ENCODE assay signal across 12 cellular contexts in the genomic region with DNA sequence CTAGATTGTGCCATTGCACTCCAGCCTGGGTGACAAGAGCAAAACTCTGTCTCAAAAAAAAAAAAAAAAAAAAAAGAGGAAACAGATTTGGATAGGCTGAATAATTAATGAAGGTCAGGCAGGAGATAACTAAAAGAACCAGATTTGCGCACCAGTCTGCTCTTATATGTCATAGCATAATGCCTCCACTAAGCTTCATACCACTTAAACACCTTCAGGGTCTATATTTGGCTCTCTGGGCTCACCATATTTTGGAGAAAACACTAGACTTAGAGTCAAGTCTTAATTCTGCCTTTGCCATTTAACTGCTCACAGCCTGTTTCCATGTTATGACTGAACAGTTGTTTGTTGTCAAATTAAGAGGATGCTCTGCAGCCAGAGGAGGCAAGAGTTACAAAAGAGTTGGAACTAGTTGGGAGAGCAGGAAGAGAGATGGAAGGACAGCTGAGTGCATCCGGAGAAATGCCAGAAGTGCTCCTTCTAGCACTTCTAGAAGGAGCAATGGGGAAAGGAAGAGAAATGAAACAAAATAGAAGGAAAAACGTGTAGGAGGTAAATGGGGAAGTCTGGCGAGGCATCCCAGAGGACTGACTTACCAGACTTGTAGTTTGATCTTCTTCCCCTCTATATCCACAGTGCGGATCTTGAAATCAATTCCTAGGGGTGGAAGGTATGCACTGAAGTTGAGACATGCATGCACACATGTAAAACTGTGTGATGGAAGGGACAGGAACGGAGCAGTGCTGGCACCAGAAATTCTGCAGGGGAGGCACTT. TPM values are rescaled to one million over a fixed set of nuclear protein-coding genes. Genes with fewer than 3 reads are reported as not detected.
DNase-seq lines count a peak whose midpoint lies in the region; ATAC-seq and TF ChIP-seq lines count a peak whose summit lies in the region.
"Had no signal": no experiment of that assay in that cellular context is flagged by ENCODE, and none has a peak within 500 bp of the region (broad histone marks: within the 10 kb centered on the region; RNA-seq: fewer than 3 reads in every experiment).

No MANE protein-coding gene starts in this region.

- peak overlapping the region; percentile 74 for H3K4me3 ChIP-seq in left ventricle myocardium inferior
- H3K4me3 ChIP-seq in mesodermal cell (ENCODE audit: extremely low read depth, insufficient read depth, low read length, poor library complexity, severe bottlenecking) = peak overlapping the region; percentile 69
- H3K4me3 ChIP-seq in upper lobe of left lung = peak overlapping the region in 3 of 4 donors; percentile 58 to 64 (median 58)

- no TSS peak for BruUV-seq in MCF 10A (replicated peaks; lab: Mats Ljungman, UMichigan)

- 87 to 95% methylated on average over 2 to 3 of the region's 6 CpGs for WGBS in mesodermal cell (ENCODE audit: insufficient coverage in 2 of 2), 2 experiments
- 61 to 67% methylated on average over 6 of the region's 6 CpGs for WGBS in upper lobe of left lung, 2 donors

- POLR2A ChIA-PET in MCF 10A (lab: Yijun Ruan, JAX) = interaction anchor here (0.6 to 13.2 kb wide), 14 partner anchors 9 to 350 kb away, joined by 3 to 358 read pairs (median 14); a partner anchor contains a TSS

- no peak for TF ChIP-seq POLR2A in upper lobe of left lung (IDR thresholded peaks at IDR 0.05)

- no peak for TF ChIP-seq EP300 in upper lobe of left lung (IDR thresholded peaks at IDR 0.05)

- ATAC-seq in left ventricle myocardium superior (no peak), upper lobe of left lung (ENCODE audit: low FRiP score in 2 of 2) (no peak), GM21515 (IDR thresholded peaks at IDR 0.05; ENCODE audit: unreplicated experiment) (no peak)
- ATAC-seq: CD8-positive, alpha-beta T cell had no signal

- intact Hi-C loops in left ventricle myocardium inferior (cut with micrococcal nuclease) = loop anchor here (10.0 kb wide), 2 partner anchors 190 to 310 kb away; a partner anchor contains a TSS
- intact Hi-C loops in left ventricle myocardium superior (cut with micrococcal nuclease) = no loop called here
- intact Hi-C loops in MCF 10A (cut with micrococcal nuclease) = no loop called here

- H3K27me3 Mint-ChIP-seq in MCF 10A (ENCODE audit: insufficient read depth, unreplicated experiment) = no peaks in the 10 kb centered on the region

- H3K36me3 ChIP-seq in left ventricle myocardium inferior (peaks cover 12% of the 10 kb centered on the region), mesodermal cell (ENCODE audit: control insufficient read depth, insufficient read depth, low read length) (peaks cover 48% of the 10 kb centered on the region), upper lobe of left lung (peaks cover 0 to 24% (median 6%) of the 10 kb centered on the region in 4 donors)

- H3K4me1 Mint-ChIP-seq in MCF 10A (ENCODE audit: insufficient read depth, unreplicated experiment) = peaks cover 25% of the 10 kb centered on the region

- CTCF ChIA-PET in MCF 10A (lab: Yijun Ruan, JAX) = interaction anchor here (0.5 to 7.8 kb wide), 11 partner anchors 17 to 580 kb away, joined by 3 to 80 read pairs (median 3); a partner anchor contains a TSS

- H3K4me3 Mint-ChIP-seq in MCF 10A (ENCODE audit: unreplicated experiment) = peak overlapping the region; percentile 14
- H3K4me3 Mint-ChIP-seq: CD8-positive, alpha-beta T cell had no signal

- H3K27ac ChIP-seq in left ventricle myocardium inferior (replicated peaks) = peak overlapping the region; percentile 91
- H3K27ac ChIP-seq in mesodermal cell (ENCODE audit: low read depth, low read length, severe bottlenecking) = no peak overlapping the region
- H3K27ac ChIP-seq in upper lobe of left lung = peak overlapping the region in 3 of 4 donors; percentile 89 to 90 (median 89)

- no peak overlapping the region for H3K27ac Mint-ChIP-seq in MCF 10A (ENCODE audit: low read depth, unreplicated experiment)
- H3K27ac Mint-ChIP-seq: CD8-positive, alpha-beta T cell had no signal

- DNase-seq in left ventricle myocardium inferior (no peak), left ventricle myocardium superior (no peak), MCF 10A (ENCODE audit: unreplicated experiment) (no peak), upper lobe of left lung (no peak), DMS53 treated with DMSO at 0.1 percent for 48 hours (lab: John Stamatoyannopoulos, UW; ENCODE audit: unreplicated experiment) (no peak), superior temporal gyrus (ENCODE audit: extremely low spot score) (no peak)
- DNase-seq: CD8-positive, alpha-beta T cell; cerebellar nuclear complex; NCI-H2107 had no signal

- TF ChIP-seq CTCF in left ventricle myocardium inferior (IDR thresholded peaks at IDR 0.05; ENCODE audit: borderline replicate concordance) (no peak), MCF 10A (IDR thresholded peaks at IDR 0.05; ENCODE audit: unreplicated experiment) (no peak), upper lobe of left lung (IDR thresholded peaks at IDR 0.05) (no peak)

- H3K27me3 ChIP-seq in left ventricle myocardium inferior (ENCODE audit: low read depth) = no peaks in the 10 kb centered on the region
- H3K27me3 ChIP-seq in upper lobe of left lung = no peaks in the 10 kb centered on the region
- H3K27me3 ChIP-seq: SJSA1 had no signal

- H3K9me3 Mint-ChIP-seq in MCF 10A (ENCODE audit: unreplicated experiment) = no peaks in the 10 kb centered on the region
- H3K9me3 Mint-ChIP-seq: CD8-positive, alpha-beta T cell had no signal

- peaks cover 32% of the 10 kb centered on the region for H3K4me1 ChIP-seq in left ventricle myocardium inferior
- H3K4me1 ChIP-seq in mesodermal cell (ENCODE audit: control insufficient read depth, insufficient read depth, low read length, poor library complexity, severe bottlenecking) = peaks cover 10% of the 10 kb centered on the region
- H3K4me1 ChIP-seq in upper lobe of left lung = peaks cover 16 to 28% (median 25%) of the 10 kb centered on the region in 4 donors

- H3K36me3 Mint-ChIP-seq in MCF 10A (ENCODE audit: insufficient read depth, unreplicated experiment) = peaks cover 22% of the 10 kb centered on the region
- H3K36me3 Mint-ChIP-seq: CD8-positive, alpha-beta T cell had no signal

- H3K9me3 ChIP-seq in left ventricle myocardium inferior (replicated peaks) = no peaks in the 10 kb centered on the region
- H3K9me3 ChIP-seq in mesodermal cell (ENCODE audit: control insufficient read depth, low read length) = no peaks in the 10 kb centered on the region
- H3K9me3 ChIP-seq in upper lobe of left lung = no peaks in the 10 kb centered on the region
- H3K9me3 ChIP-seq: SJSA1 had no signal

RNA-seq across cellular contexts. Expression of a gene that starts 1.8 kb away (rescaled TPM):
- total RNA-seq in left ventricle myocardium inferior = 59.3 TPM
- total RNA-seq in left ventricle myocardium superior = 55.1 TPM
- total RNA-seq in MCF 10A (2022) = 63.1 and 71.6 TPM in 2 replicates
- polyA plus RNA-seq in mesodermal cell (2013, experiment 1 of 2) = 184 TPM
- polyA plus RNA-seq in mesodermal cell (2013, experiment 2 of 2) = 169 TPM
- 100 to 1,000 TPM in 2 of 6 donors, 10 to 100 TPM in 4; 33.9 to 116 (median 56.6) TPM for total RNA-seq in upper lobe of left lung

RNA-seq across cellular contexts. Expression of a gene that starts 6.2 kb away (rescaled TPM):
- total RNA-seq in left ventricle myocardium inferior (1,061 TPM), left ventricle myocardium superior (917 TPM), MCF 10A (2022) (3,026 and 3,064 TPM in 2 replicates), upper lobe of left lung (1,000 to 10,000 TPM in 5 of 6 donors, 100 to 1,000 TPM in 1; 551 to 2,666 (median 1,424) TPM)
- polyA plus RNA-seq in mesodermal cell (2013, experiment 1 of 2) = 7,748 TPM
- 6,762 TPM for polyA plus RNA-seq in mesodermal cell (2013, experiment 2 of 2)

RNA-seq across cellular contexts. Expression of a gene that starts 6.8 kb away (rescaled TPM):
- 75.8 TPM for total RNA-seq in left ventricle myocardium inferior
- 80.7 TPM for total RNA-seq in left ventricle myocardium superior
- total RNA-seq in MCF 10A (2022) = 194 and 224 TPM in 2 replicates
- polyA plus RNA-seq in mesodermal cell (2013, experiment 1 of 2) = 87.8 TPM
- polyA plus RNA-seq in mesodermal cell (2013, experiment 2 of 2) = 71.9 TPM
- 100 to 1,000 TPM; 123 to 285 (median 157) TPM for total RNA-seq in upper lobe of left lung

RNA-seq across cellular contexts. Expression of a gene that starts 16.6 kb away (rescaled TPM):
- total RNA-seq in left ventricle myocardium inferior = 4.8 TPM
- total RNA-seq in left ventricle myocardium superior = 5.0 TPM
- total RNA-seq in MCF 10A (2022) = 14.7 and 17.6 TPM in 2 replicates
- 19.5 TPM for polyA plus RNA-seq in mesodermal cell (2013, experiment 1 of 2)
- polyA plus RNA-seq in mesodermal cell (2013, experiment 2 of 2) = 17.7 TPM
- 10 to 100 TPM in 3 of 6 donors, 1 to 10 TPM in 3; 4.7 to 17.4 (median 9.4) TPM for total RNA-seq in upper lobe of left lung

RNA-seq across cellular contexts. Expression of a gene that starts 21.0 kb away (rescaled TPM):
- total RNA-seq in left ventricle myocardium inferior (39.8 TPM), left ventricle myocardium superior (45.8 TPM), MCF 10A (2022) (124 and 159 TPM in 2 replicates), upper lobe of left lung (100 to 1,000 TPM in 3 of 6 donors, 10 to 100 TPM in 3; 41.9 to 145 (median 102) TPM)
- 108 TPM for polyA plus RNA-seq in mesodermal cell (2013, experiment 1 of 2)
- polyA plus RNA-seq in mesodermal cell (2013, experiment 2 of 2) = 91.0 TPM
